ENCODE assay signal across 1 cellular context in genomic region chr7:137626469-137627067, GRCh38.
TF ChIP-seq lines count a peak whose summit lies in the region.

No MANE protein-coding gene starts in this region.

TF ChIP-seq in WTC11, 78 proteins besides CTCF, POLR2A, EP300 and RAD21 (continued from another document):
- TF ChIP-seq HMGXB4 (CRISPR knock-in tag; IDR thresholded peaks at IDR 0.05), result no peak
- no peak for TF ChIP-seq ZNF317 (CRISPR knock-in tag; IDR thresholded peaks at IDR 0.05; ENCODE audit: borderline replicate concordance, low read depth)
